ENCODE assay signal across 22 cellular contexts in genomic region chr4:15612136-15612535, GRCh38. TPM values are rescaled to one million over a fixed set of nuclear protein-coding genes. Genes with fewer than 3 reads are reported as not detected.
DNase-seq lines count a peak whose midpoint lies in the region; ATAC-seq, FAIRE-seq and TF ChIP-seq lines count a peak whose summit lies in the region.
"Had no signal": no experiment of that assay in that cellular context is flagged by ENCODE, and none has a peak within 500 bp of the region (broad histone marks: within the 10 kb centered on the region; RNA-seq: fewer than 3 reads in every experiment).

No MANE protein-coding gene starts in this region.

- WGBS in esophagus squamous epithelium, 2 donors: 34 to 65% methylated on average over 2 of the region's 2 CpGs

- H3K4me3 ChIP-seq in bronchial epithelial cell (ENCODE audit: low read depth, low read length): no peak overlapping the region
- H3K4me3 ChIP-seq in esophagus squamous epithelium: no peak overlapping the region
- H3K4me3 ChIP-seq: A549; BLaER1 treated with 17β-estradiol and CSF1 and Interleukin-3, amounts not matched to agents 10 nM and 100 nM; GM12878 had no signal

- TF ChIP-seq CTCF in bronchial epithelial cell (IDR thresholded peaks at IDR 0.05; ENCODE audit: insufficient read depth, low read length, severe bottlenecking) (no peak), esophagus squamous epithelium (IDR thresholded peaks at IDR 0.05) (no peak)

- no peak overlapping the region for H3K27ac ChIP-seq in esophagus squamous epithelium
- H3K27ac ChIP-seq: 22Rv1; A549; BLaER1 treated with 17β-estradiol and CSF1 and Interleukin-3, amounts not matched to agents 10 nM and 100 nM; C4-2B had no signal

- no peak for TF ChIP-seq POLR2A in esophagus squamous epithelium (IDR thresholded peaks at IDR 0.05)

- H3K9me3 ChIP-seq in esophagus squamous epithelium: no peaks in the 10 kb centered on the region
- H3K9me3 ChIP-seq: A549, Caco-2 had no signal

- no peaks in the 10 kb centered on the region for H3K27me3 ChIP-seq in bronchial epithelial cell (ENCODE audit: control insufficient read depth, insufficient read depth, low read length)
- no peaks in the 10 kb centered on the region for H3K27me3 ChIP-seq in esophagus squamous epithelium
- H3K27me3 ChIP-seq: BLaER1 treated with 17β-estradiol and CSF1 and Interleukin-3, amounts not matched to agents 10 nM and 100 nM had no signal

- H3K36me3 ChIP-seq in bronchial epithelial cell (ENCODE audit: control insufficient read depth, insufficient read depth, low read length): peaks cover 5% of the 10 kb centered on the region
- peaks cover 0 to 60% (median 4%) of the 10 kb centered on the region in 3 donors for H3K36me3 ChIP-seq in esophagus squamous epithelium

- peak; percentile 50 for DNase-seq in bronchial epithelial cell (ENCODE audit: low read depth)
- peak; percentile 11 for DNase-seq in myocyte (ENCODE audit: low read depth)
- no peak for DNase-seq in NCI-H187 treated with DMSO at 0.1 percent for 48 hours (lab: John Stamatoyannopoulos, UW)
- DNase-seq in NOMO-1 (lab: John Stamatoyannopoulos, UW; ENCODE audit: unreplicated experiment in 2 of 2): no peak
- no peak for DNase-seq in esophagus squamous epithelium (lab: John Stamatoyannopoulos, UW)
- DNase-seq: AML-193; Caco-2; Calu3; CD4-positive, alpha-beta T cell; CD8-positive, alpha-beta T cell; DMS79 treated with DMSO at 0.1 percent for 48 hours; GDM1 had no signal

- FAIRE-seq in G401.6 (lab: Jason Lieb, UNC): peak; percentile 8
- no peak for FAIRE-seq in bronchial epithelial cell (lab: Jason Lieb, UNC)
- FAIRE-seq: A549, D721Med, GM12892, GM18507 had no signal

- peaks cover 0 to 15% (median 0%) of the 10 kb centered on the region in 3 donors for H3K4me1 ChIP-seq in esophagus squamous epithelium
- H3K4me1 ChIP-seq: A549, Caco-2 had no signal

- intact Hi-C loops in esophagus squamous epithelium (cut with DNase I): no loop called here

- ATAC-seq in esophagus mucosa: peak; percentile 60
- ATAC-seq: A549; CD8-positive, alpha-beta T cell; GM12878 had no signal

RNA-seq across cellular contexts. Expression of gene FBXL5, which starts 43.0 kb away (rescaled TPM):
- total RNA-seq in bronchial epithelial cell: 102 and 109 TPM in 2 replicates
- total RNA-seq in esophagus mucosa: 62.8 TPM
- total RNA-seq in myocyte: 128 and 146 TPM in 2 replicates
- 38.6 TPM for polyA plus RNA-seq in myocyte (2012)
- total RNA-seq in esophagus squamous epithelium: 100 to 1,000 TPM in 1 of 4 donors, 10 to 100 TPM in 3; 39.2 to 119 (median 72.3) TPM

Comparison
In these comparisons a context has a peak if more than half of its experiments do, and no peak if none do; other contexts are left out.
1. DNase-seq: peak in bronchial epithelial cell (single experiment) and myocyte (single experiment); none in NCI-H187 treated with DMSO at 0.1 percent for 48 hours (single experiment), NOMO-1 (0 of 2) and esophagus squamous epithelium (single experiment).